Comparison of ENCODE assay signal across 20 cellular contexts in genomic region chr12:51908876-51909592, GRCh38. TPM values are rescaled to one million over a fixed set of nuclear protein-coding genes. Genes with fewer than 3 reads are reported as not detected.
DNase-seq lines count a peak whose midpoint lies in the region; ATAC-seq and TF ChIP-seq lines count a peak whose summit lies in the region.
"Had no signal": no experiment of that assay in that cellular context is flagged by ENCODE, and none has a peak within 500 bp of the region (broad histone marks: within the 10 kb centered on the region; RNA-seq: fewer than 3 reads in every experiment).

No MANE protein-coding gene starts in this region.

- peak overlapping the region in 3 of 5 donors; percentile 3 to 78 (median 42) for H3K27ac ChIP-seq in adrenal gland
- peak overlapping the region; percentile 50 to 82 for H3K27ac ChIP-seq in right atrium auricular region

- no peaks in the 10 kb centered on the region for H3K9me3 ChIP-seq in adrenal gland (replicated peaks in 1 of 3)
- no peaks in the 10 kb centered on the region for H3K9me3 ChIP-seq in right atrium auricular region

- H3K9me3 Mint-ChIP-seq in T-helper 2 cell treated with Interferon-gamma antibody and Interleukin-4, amounts not matched to agents 5 μg/mL and 100 μg/mL, for 36 hours, result no peaks in the 10 kb centered on the region
- H3K9me3 Mint-ChIP-seq: activated naive CD8-positive, alpha-beta T cell treated with anti-CD3 and anti-CD28 coated beads, Interleukin-2, amount 50 U/mL, for 24 hours; activated T-helper 17 cell treated with anti-CD3 and anti-CD28 coated beads, Interleukin-2, amount 50 U/mL, for 72 hours; CD4-positive, alpha-beta T cell had no signal

- intact Hi-C loops in adrenal gland (cut with DNase I), result no loop called here
- intact Hi-C loops in sciatic nerve (cut with DNase I), result no loop called here
- intact Hi-C loops in posterior vena cava (cut with DNase I), result no loop called here

- TF ChIP-seq POLR2A in adrenal gland (IDR thresholded peaks at IDR 0.05), result no peak

- ATAC-seq in sciatic nerve (no peak), HG03442 (IDR thresholded peaks at IDR 0.05; ENCODE audit: unreplicated experiment) (no peak), HG02623 (IDR thresholded peaks at IDR 0.05; ENCODE audit: unreplicated experiment) (no peak)
- ATAC-seq: activated naive CD8-positive, alpha-beta T cell treated with anti-CD3 and anti-CD28 coated beads, Interleukin-2, amount 50 U/mL, for 24 hours; activated T-helper 17 cell treated with anti-CD3 and anti-CD28 coated beads, Interleukin-2, amount 50 U/mL, for 72 hours; naive thymus-derived CD4-positive, alpha-beta T cell had no signal

- no peak overlapping the region for H3K27ac Mint-ChIP-seq in T-helper 2 cell treated with Interferon-gamma antibody and Interleukin-4, amounts not matched to agents 5 μg/mL and 100 μg/mL, for 36 hours
- H3K27ac Mint-ChIP-seq: activated naive CD8-positive, alpha-beta T cell treated with anti-CD3 and anti-CD28 coated beads, Interleukin-2, amount 50 U/mL, for 24 hours; activated T-helper 17 cell treated with anti-CD3 and anti-CD28 coated beads, Interleukin-2, amount 50 U/mL, for 72 hours; CD4-positive, alpha-beta T cell had no signal

- peak; percentile 12 for DNase-seq in D341Med (ENCODE audit: low spot score)
- DNase-seq in adrenal gland, result no peak
- no peak for DNase-seq in right atrium auricular region (ENCODE audit: low spot score)
- DNase-seq in sciatic nerve (ENCODE audit: low spot score), result peak; percentile 37
- DNase-seq in posterior vena cava (ENCODE audit: low spot score), result no peak
- DNase-seq in T-helper 2 cell treated with Interferon-gamma antibody and Interleukin-4, amounts not matched to agents 5 μg/mL and 100 μg/mL, for 36 hours (ENCODE audit: low spot score), result no peak
- DNase-seq: activated naive CD8-positive, alpha-beta T cell treated with anti-CD3 and anti-CD28 coated beads, Interleukin-2, amount 50 U/mL, for 24 hours; CD4-positive, alpha-beta T cell; dermis blood vessel endothelial cell; DND-41; naive thymus-derived CD4-positive, alpha-beta T cell; NCI-H187; substantia nigra had no signal

- H3K36me3 ChIP-seq in adrenal gland (replicated peaks in 1 of 2) (no peaks in the 10 kb centered on the region), right atrium auricular region (no peaks in the 10 kb centered on the region)

- H3K4me3 ChIP-seq in adrenal gland (peak overlapping the region in 1 of 4 donors; percentile 10), right atrium auricular region (peak overlapping the region in 1 of 2 donors; percentile 61)
- H3K4me3 ChIP-seq: smooth muscle cell had no signal

- TF ChIP-seq CTCF in adrenal gland (IDR thresholded peaks at IDR 0.05), result no peak
- no peak for TF ChIP-seq CTCF in right atrium auricular region (IDR thresholded peaks at IDR 0.05)

- no peak overlapping the region for H3K4me3 Mint-ChIP-seq in T-helper 2 cell treated with Interferon-gamma antibody and Interleukin-4, amounts not matched to agents 5 μg/mL and 100 μg/mL, for 36 hours
- H3K4me3 Mint-ChIP-seq: activated naive CD8-positive, alpha-beta T cell treated with anti-CD3 and anti-CD28 coated beads, Interleukin-2, amount 50 U/mL, for 24 hours; activated T-helper 17 cell treated with anti-CD3 and anti-CD28 coated beads, Interleukin-2, amount 50 U/mL, for 72 hours; CD4-positive, alpha-beta T cell had no signal

- H3K27me3 ChIP-seq in adrenal gland (peaks cover 10% of the 10 kb centered on the region), right atrium auricular region (no peaks in the 10 kb centered on the region)

- WGBS in adrenal gland, 4 donors, result 73 to 78% (median 76%) methylated on average over 8 to 9 of the region's 9 CpGs

- H3K4me1 Mint-ChIP-seq in T-helper 2 cell treated with Interferon-gamma antibody and Interleukin-4, amounts not matched to agents 5 μg/mL and 100 μg/mL, for 36 hours (ENCODE audit: low read depth), result no peaks in the 10 kb centered on the region
- H3K4me1 Mint-ChIP-seq: activated naive CD8-positive, alpha-beta T cell treated with anti-CD3 and anti-CD28 coated beads, Interleukin-2, amount 50 U/mL, for 24 hours; activated T-helper 17 cell treated with anti-CD3 and anti-CD28 coated beads, Interleukin-2, amount 50 U/mL, for 72 hours had no signal

- H3K36me3 Mint-ChIP-seq in T-helper 2 cell treated with Interferon-gamma antibody and Interleukin-4, amounts not matched to agents 5 μg/mL and 100 μg/mL, for 36 hours (ENCODE audit: low read depth), result no peaks in the 10 kb centered on the region
- H3K36me3 Mint-ChIP-seq: naive thymus-derived CD4-positive, alpha-beta T cell had no signal

- H3K4me1 ChIP-seq in adrenal gland (replicated peaks in 1 of 2), result peaks cover 11 to 64% of the 10 kb centered on the region in 2 donors
- H3K4me1 ChIP-seq in right atrium auricular region, result peaks cover 0 to 84% of the 10 kb centered on the region in 2 donors

- H3K27me3 Mint-ChIP-seq in T-helper 2 cell treated with Interferon-gamma antibody and Interleukin-4, amounts not matched to agents 5 μg/mL and 100 μg/mL, for 36 hours (ENCODE audit: low read depth), result peaks cover 29% of the 10 kb centered on the region

RNA-seq across cellular contexts. Expression of gene ACVRL1, which starts 1.7 kb away (rescaled TPM):
- total RNA-seq in adrenal gland (100 to 1,000 TPM in 1 of 8 donors, 10 to 100 TPM in 7; 33.6 to 117 (median 52.4) TPM), right atrium auricular region (10 to 100 TPM; 48.1 to 57.5 TPM), sciatic nerve (57.6 TPM), posterior vena cava (10 to 100 TPM; 74.4 to 95.7 TPM)
- 10 to 100 TPM in 2 of 3 donors, 1 to 10 TPM in 1; 7.8 to 29.4 (median 27.6) TPM for polyA plus RNA-seq in adrenal gland
- total RNA-seq: activated T-helper 17 cell treated with anti-CD3 and anti-CD28 coated beads, Interleukin-2, amount 50 U/mL, for 72 hours; CD4-positive, alpha-beta T cell; RPMI7951 had no signal
- polyA plus RNA-seq: naive thymus-derived CD4-positive, alpha-beta T cell had no signal

RNA-seq across cellular contexts. Expression of gene ANKRD33, which starts 21.1 kb away (rescaled TPM):
- total RNA-seq in adrenal gland, result under 1 TPM in 1 of 8 donors, not detected in 7; 0.41 TPM
- under 1 TPM in 1 of 3 donors, not detected in 2; 0.24 TPM for polyA plus RNA-seq in adrenal gland
- not detected for total RNA-seq in right atrium auricular region
- total RNA-seq in sciatic nerve, result 0.76 TPM
- total RNA-seq in posterior vena cava, result not detected
- total RNA-seq: activated T-helper 17 cell treated with anti-CD3 and anti-CD28 coated beads, Interleukin-2, amount 50 U/mL, for 72 hours; CD4-positive, alpha-beta T cell; dermis blood vessel endothelial cell; lower leg skin; naive thymus-derived CD4-positive, alpha-beta T cell; RPMI7951; smooth muscle cell had no signal
- polyA plus RNA-seq: AG04450; naive thymus-derived CD4-positive, alpha-beta T cell had no signal

RNA-seq across cellular contexts. Expression of gene ACVR1B, which starts 42.5 kb away (rescaled TPM):
- total RNA-seq in adrenal gland, result 10 to 100 TPM in 7 of 8 donors, 1 to 10 TPM in 1; 6.3 to 26.3 (median 16.4) TPM
- 10 to 100 TPM in 2 of 3 donors, 1 to 10 TPM in 1; 9.5 to 14.1 (median 13.8) TPM for polyA plus RNA-seq in adrenal gland
- total RNA-seq in right atrium auricular region, result 10 to 100 TPM in 1 of 2 donors, 1 to 10 TPM in 1; 8.2 to 12.5 TPM
- 23.9 TPM for total RNA-seq in sciatic nerve
- 10 to 100 TPM; 20.0 to 22.4 TPM for total RNA-seq in posterior vena cava

Comparison
In these comparisons a context has a peak if more than half of its experiments do, and no peak if none do; other contexts are left out.
1. DNase-seq: peak in D341Med (single experiment) and sciatic nerve (single experiment); none in adrenal gland (0 of 7), right atrium auricular region (single experiment), posterior vena cava (single experiment) and T-helper 2 cell treated with Interferon-gamma antibody and Interleukin-4, amounts not matched to agents 5 μg/mL and 100 μg/mL, for 36 hours (single experiment).